ENCODE assay signal across 10 cellular contexts in the genomic region with DNA sequence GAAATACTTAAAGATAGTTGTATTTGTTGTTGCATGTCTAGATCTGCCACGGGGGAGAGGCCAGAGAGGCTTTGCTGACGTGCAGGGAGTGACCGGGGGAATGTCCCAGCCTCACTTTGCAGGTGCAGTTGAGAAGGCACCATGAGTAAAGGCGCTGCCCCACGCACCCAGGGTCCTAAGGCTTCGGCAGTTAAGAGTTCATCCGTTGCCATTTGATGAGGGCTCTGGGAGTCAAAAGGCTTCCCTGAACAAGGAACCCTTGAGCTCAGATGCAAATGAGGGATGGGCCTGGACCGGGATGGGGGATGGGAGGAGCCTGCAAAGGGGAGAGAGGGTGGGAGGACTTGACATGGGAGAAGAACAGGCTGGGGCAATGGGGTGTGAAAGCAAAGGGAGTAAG. TPM values are rescaled to one million over a fixed set of nuclear protein-coding genes. Genes with fewer than 3 reads are reported as not detected.
DNase-seq lines count a peak whose midpoint lies in the region; ATAC-seq and TF ChIP-seq lines count a peak whose summit lies in the region.
"Had no signal": no experiment of that assay in that cellular context is flagged by ENCODE, and none has a peak within 500 bp of the region (broad histone marks: within the 10 kb centered on the region; RNA-seq: fewer than 3 reads in every experiment).

No MANE protein-coding gene starts in this region.

- H3K4me3 ChIP-seq in H7 (ENCODE audit: insufficient read depth, low read depth, low read length), result no peak overlapping the region
- no peak overlapping the region for H3K4me3 ChIP-seq in neural progenitor cell
- H3K4me3 ChIP-seq: ascending aorta, GM23248 had no signal

- H3K27ac ChIP-seq in neural progenitor cell, result no peak overlapping the region
- H3K27ac ChIP-seq: ascending aorta, GM23248 had no signal

- peak overlapping the region; percentile 3 for H3K4me2 ChIP-seq in neural progenitor cell

- H3K9me3 ChIP-seq in neural progenitor cell (ENCODE audit: low read depth), result no peaks in the 10 kb centered on the region

- peak; percentile 55 for DNase-seq in H7
- DNase-seq in neural progenitor cell (ENCODE audit: low spot score), result peak; percentile 51
- DNase-seq in activated CD4-positive, CD25-positive, alpha-beta regulatory T cell (lab: John Stamatoyannopoulos, UW), result no peak
- DNase-seq in SKM-1 treated with dmso at 0.1 percent for 144 hours (lab: John Stamatoyannopoulos, UW; ENCODE audit: unreplicated experiment), result no peak
- no peak for DNase-seq in Right ventricle myocardium inferior (ENCODE audit: missing footprints)
- no peak for DNase-seq in HPDE6-E6E7 (ENCODE audit: extremely low spot score)
- DNase-seq: GM23248 had no signal

- H3K36me3 Mint-ChIP-seq in activated T-helper 17 cell treated with anti-CD3 and anti-CD28 coated beads, Interleukin-2, amount 50 U/mL, for 72 hours (ENCODE audit: low read depth), result peaks cover 67% of the 10 kb centered on the region
- peaks cover 26% of the 10 kb centered on the region for H3K36me3 Mint-ChIP-seq in neural progenitor cell

- no peak overlapping the region for H2AFZ ChIP-seq in neural progenitor cell (replicated peaks)
- H2AFZ ChIP-seq: GM23248 had no signal

- H3K4me1 ChIP-seq in neural progenitor cell, result peaks cover 9% of the 10 kb centered on the region
- H3K4me1 ChIP-seq: ascending aorta had no signal

- H3K27me3 Mint-ChIP-seq in activated T-helper 17 cell treated with anti-CD3 and anti-CD28 coated beads, Interleukin-2, amount 50 U/mL, for 72 hours, result no peaks in the 10 kb centered on the region
- H3K27me3 Mint-ChIP-seq in neural progenitor cell (ENCODE audit: insufficient read depth, low read depth), result peaks cover 2% of the 10 kb centered on the region

- TF ChIP-seq CTCF in neural progenitor cell (IDR thresholded peaks at IDR 0.05), result no peak

- no peak overlapping the region for H3K4me3 Mint-ChIP-seq in activated T-helper 17 cell treated with anti-CD3 and anti-CD28 coated beads, Interleukin-2, amount 50 U/mL, for 72 hours
- H3K4me3 Mint-ChIP-seq in neural progenitor cell, result no peak overlapping the region

- H3K36me3 ChIP-seq in H7 (replicated peaks; ENCODE audit: control insufficient read depth, insufficient read depth, low read length), result no peaks in the 10 kb centered on the region
- no peaks in the 10 kb centered on the region for H3K36me3 ChIP-seq in neural progenitor cell
- H3K36me3 ChIP-seq: ascending aorta had no signal

- H3K27me3 ChIP-seq in H7 (ENCODE audit: control insufficient read depth, insufficient read depth, low read length) (no peaks in the 10 kb centered on the region), neural progenitor cell (no peaks in the 10 kb centered on the region)
- H3K27me3 ChIP-seq: ascending aorta had no signal

- no peaks in the 10 kb centered on the region for H3F3A ChIP-seq in neural progenitor cell (ENCODE audit: low read depth)

- peaks cover 30% of the 10 kb centered on the region for H4K20me1 ChIP-seq in neural progenitor cell (ENCODE audit: low read depth)

- H3K27ac Mint-ChIP-seq in activated T-helper 17 cell treated with anti-CD3 and anti-CD28 coated beads, Interleukin-2, amount 50 U/mL, for 72 hours, result peak overlapping the region; percentile 54
- H3K27ac Mint-ChIP-seq in neural progenitor cell, result no peak overlapping the region

- no peak overlapping the region for H3K9ac ChIP-seq in neural progenitor cell
- H3K9ac ChIP-seq: GM23248 had no signal

- H3K9me3 Mint-ChIP-seq in activated T-helper 17 cell treated with anti-CD3 and anti-CD28 coated beads, Interleukin-2, amount 50 U/mL, for 72 hours, result peaks cover 14% of the 10 kb centered on the region
- H3K9me3 Mint-ChIP-seq in neural progenitor cell, result peaks cover 20% of the 10 kb centered on the region

- ATAC-seq in GM18858 (IDR thresholded peaks at IDR 0.05; ENCODE audit: unreplicated experiment), result peak; percentile 58
- no peak for ATAC-seq in activated T-helper 17 cell treated with anti-CD3 and anti-CD28 coated beads, Interleukin-2, amount 50 U/mL, for 72 hours (replicated peaks)
- no peak for ATAC-seq in Right ventricle myocardium inferior

- H3K4me1 Mint-ChIP-seq in activated T-helper 17 cell treated with anti-CD3 and anti-CD28 coated beads, Interleukin-2, amount 50 U/mL, for 72 hours, result peaks cover 56% of the 10 kb centered on the region
- peaks cover 13% of the 10 kb centered on the region for H3K4me1 Mint-ChIP-seq in neural progenitor cell

- peaks cover 65% of the 10 kb centered on the region for H3K79me2 ChIP-seq in neural progenitor cell (ENCODE audit: low read depth)

- intact Hi-C loops in Right ventricle myocardium inferior (cut with DNase I), result no loop called here

RNA-seq across cellular contexts. Expression of a gene that starts 20.4 kb away (rescaled TPM):
- 44.8 and 47.4 TPM in 2 replicates for total RNA-seq in H7 (2014; rRNA removed; shearing (Covaris generic))
- total RNA-seq in activated T-helper 17 cell treated with anti-CD3 and anti-CD28 coated beads, Interleukin-2, amount 50 U/mL, for 72 hours, result 10 to 100 TPM; 31.6 to 46.4 TPM
- total RNA-seq in neural progenitor cell (ENCODE audit: low replicate concordance) (28.1 and 31.2 TPM in 2 replicates), Right ventricle myocardium inferior (36.6 TPM)

Comparison
In these comparisons a context has a peak if more than half of its experiments do, and no peak if none do; other contexts are left out.
1. DNase-seq: peak in H7 (single experiment) and neural progenitor cell (single experiment); none in activated CD4-positive, CD25-positive, alpha-beta regulatory T cell (0 of 4), SKM-1 treated with dmso at 0.1 percent for 144 hours (single experiment), Right ventricle myocardium inferior (single experiment) and HPDE6-E6E7 (single experiment).